ENCODE assay signal across 16 cellular contexts in the genomic region with DNA sequence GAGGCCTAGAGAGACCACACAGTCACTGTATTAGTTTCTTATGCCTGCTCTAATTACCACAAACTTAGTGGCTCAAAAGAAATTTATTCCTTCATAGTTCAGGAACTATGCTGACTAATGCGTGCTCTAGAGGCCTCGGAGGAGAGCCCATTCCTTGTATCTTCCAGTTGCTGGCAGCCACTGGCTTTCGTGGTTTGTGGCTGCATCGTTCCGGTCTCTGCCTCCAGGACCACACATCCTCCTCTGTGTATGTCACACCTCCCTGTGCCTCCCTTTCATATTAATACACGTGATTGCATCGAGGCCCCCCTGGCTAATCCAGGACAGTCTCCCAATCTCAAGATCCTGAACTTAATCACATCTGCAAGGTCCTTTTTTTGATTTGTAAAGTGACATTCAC. TPM values are rescaled to one million over a fixed set of nuclear protein-coding genes. Genes with fewer than 3 reads are reported as not detected.
DNase-seq lines count a peak whose midpoint lies in the region; TF ChIP-seq lines count a peak whose summit lies in the region.
"Had no signal": no experiment of that assay in that cellular context is flagged by ENCODE, and none has a peak within 500 bp of the region (broad histone marks: within the 10 kb centered on the region; RNA-seq: fewer than 3 reads in every experiment).

No MANE protein-coding gene starts in this region.

- TF ChIP-seq CTCF in NB4 (IDR thresholded peaks at IDR 0.05; ENCODE audit: low read depth, low read length) (no peak), mammary epithelial cell (conservative IDR thresholded peaks at IDR 0.05 in 1 of 2, IDR thresholded peaks at IDR 0.05 in 1 of 2; ENCODE audit: extremely low read depth in 1 of 2, insufficient read depth in 1 of 2, low read depth in 1 of 2, low read length in 2 of 2) (no peak), spleen (IDR thresholded peaks at IDR 0.05 in 8 of 11, conservative IDR thresholded peaks at IDR 0.05 in 3 of 11) (no peak), thyroid gland (IDR thresholded peaks at IDR 0.05) (no peak)

- DNase-seq in GM04504 (ENCODE audit: low read depth), result peak; percentile 24
- peak; percentile 65 for DNase-seq in NB4 (ENCODE audit: low read depth)
- peak; percentile 61 for DNase-seq in mammary epithelial cell
- DNase-seq in spleen, result peak; percentile 38
- no peak for DNase-seq in dedifferentiated amniotic fluid mesenchymal stem cell (ENCODE audit: extremely low spot score)
- DNase-seq in activated effector memory CD4-positive, alpha-beta T cell treated with anti-CD3 and anti-CD28 coated beads, Interleukin-2, amount 50 U/mL, for 16 hours, result no peak
- DNase-seq in thyroid gland, result no peak
- DNase-seq: activated CD8-positive, alpha-beta T cell treated with anti-CD3 and anti-CD28 coated beads for 36 hours; Calu3; hippocampal formation; NCI-H1436 treated with DMSO at 0.1 percent for 48 hours; NCI-H526 treated with DMSO at 0.1 percent for 48 hours; nephron progenitor cell; stimulated activated naive CD8-positive, alpha-beta T cell treated with anti-CD3 and anti-CD28 coated beads, Interleukin-15, amount 100 ng/mL, for 72 hours; T-helper 9 cell had no signal

- no peak for TF ChIP-seq POLR2A in NB4 (IDR thresholded peaks at IDR 0.05; ENCODE audit: extremely low read depth, insufficient read length)
- TF ChIP-seq POLR2A in spleen (IDR thresholded peaks at IDR 0.05), result no peak
- no peak for TF ChIP-seq POLR2A in thyroid gland (IDR thresholded peaks at IDR 0.05)

- H3K9ac ChIP-seq in mammary epithelial cell (ENCODE audit: insufficient read depth, low read length), result no peak overlapping the region

- no peak overlapping the region for H3K4me2 ChIP-seq in mammary epithelial cell (ENCODE audit: insufficient read depth, low read depth, low read length)

- CTCF ChIA-PET in mammary epithelial cell (lab: Charles Lee; ENCODE audit: low non-redundant PET), result no interaction called here

- H3K4me3 ChIP-seq in NB4 (ENCODE audit: low read depth, low read length) (no peak overlapping the region), mammary epithelial cell (replicated peaks in 1 of 3; ENCODE audit: insufficient read depth in 1 of 3, low read depth in 2 of 3, low read length in 3 of 3) (no peak overlapping the region), spleen (no peak overlapping the region), thyroid gland (replicated peaks in 1 of 3) (no peak overlapping the region)
- H3K4me3 ChIP-seq: skin epidermis had no signal

- no TSS peak for BruUV-seq in mammary epithelial cell (replicated peaks; lab: Mats Ljungman, UMichigan)

- H3K9me3 ChIP-seq in mammary epithelial cell (replicated peaks; ENCODE audit: insufficient read depth, low read length) (no peaks in the 10 kb centered on the region), spleen (no peaks in the 10 kb centered on the region), thyroid gland (no peaks in the 10 kb centered on the region)

- H3K4me1 ChIP-seq in mammary epithelial cell (ENCODE audit: insufficient read depth, low read length), result peaks cover 12% of the 10 kb centered on the region
- peaks cover 0 to 6% (median 0%) of the 10 kb centered on the region in 6 donors for H3K4me1 ChIP-seq in spleen
- no peaks in the 10 kb centered on the region for H3K4me1 ChIP-seq in thyroid gland

- in situ Hi-C loops in mammary epithelial cell (cut with MboI; ENCODE audit: low sequenced_read_pairs in 2 of 2), result no loop called here

- no peaks in the 10 kb centered on the region for H3K79me2 ChIP-seq in mammary epithelial cell (ENCODE audit: insufficient read depth, low read length)

- no peaks in the 10 kb centered on the region for H4K20me1 ChIP-seq in mammary epithelial cell (ENCODE audit: insufficient read depth, low read length)

- H2AFZ ChIP-seq in mammary epithelial cell (ENCODE audit: low read depth, low read length), result no peak overlapping the region

- H3K27me3 ChIP-seq in mammary epithelial cell (ENCODE audit: insufficient read depth, low read length) (no peaks in the 10 kb centered on the region), spleen (replicated peaks in 1 of 7) (no peaks in the 10 kb centered on the region), thyroid gland (no peaks in the 10 kb centered on the region)

- dilution Hi-C loops in mammary epithelial cell (cut with HindIII; ENCODE audit: low sequenced_read_pairs), result no loop called here

- intact Hi-C loops in mammary epithelial cell (cut with micrococcal nuclease), result no loop called here
- intact Hi-C loops in spleen (cut with DNase I; ENCODE audit: low total_unique reads), result no loop called here
- intact Hi-C loops in thyroid gland (cut with DNase I), result no loop called here

- 15% methylated on average over 7 of the region's 7 CpGs for WGBS in mammary epithelial cell (ENCODE audit: low coverage, missing lambda C conversion rate)
- 25 to 49% (median 40%) methylated on average over 7 of the region's 7 CpGs for WGBS in spleen, 5 donors
- WGBS in thyroid gland, 2 donors, result 70 to 85% methylated on average over 7 of the region's 7 CpGs

- H3K36me3 ChIP-seq in mammary epithelial cell (ENCODE audit: insufficient read depth, low read length), result no peaks in the 10 kb centered on the region
- H3K36me3 ChIP-seq in spleen, result no peaks in the 10 kb centered on the region
- H3K36me3 ChIP-seq in thyroid gland, result no peaks in the 10 kb centered on the region

- H3K27ac ChIP-seq in mammary epithelial cell (ENCODE audit: insufficient read depth, low read depth, low read length), result no peak overlapping the region
- H3K27ac ChIP-seq in spleen, result no peak overlapping the region
- H3K27ac ChIP-seq in thyroid gland, result no peak overlapping the region
- H3K27ac ChIP-seq: skin epidermis had no signal

RNA-seq across cellular contexts. Expression of a gene that starts 16.9 kb away (rescaled TPM):
- total RNA-seq in mammary epithelial cell (under 1 TPM; 0.17 to 0.40 TPM), spleen (1 to 10 TPM in 2 of 7 donors, under 1 TPM in 4, not detected in 1; 0.13 to 2.4 (median 0.37) TPM), thyroid gland (under 1 TPM in 3 of 4 donors, not detected in 1; 0.10 to 0.27 (median 0.11) TPM)
- polyA plus RNA-seq in mammary epithelial cell (0.01 TPM), spleen (under 1 TPM; 0.03 to 0.26 (median 0.07) TPM)
- not detected for polyA minus RNA-seq in mammary epithelial cell

Comparison
In these comparisons a context has a peak if more than half of its experiments do, and no peak if none do; other contexts are left out.
1. DNase-seq: peak in GM04504 (single experiment), NB4 (single experiment), mammary epithelial cell (single experiment) and spleen (single experiment); none in dedifferentiated amniotic fluid mesenchymal stem cell (single experiment), activated effector memory CD4-positive, alpha-beta T cell treated with anti-CD3 and anti-CD28 coated beads, Interleukin-2, amount 50 U/mL, for 16 hours (single experiment) and thyroid gland (0 of 2).